28 cellular contexts compared by ENCODE assay signal in the genomic region with DNA sequence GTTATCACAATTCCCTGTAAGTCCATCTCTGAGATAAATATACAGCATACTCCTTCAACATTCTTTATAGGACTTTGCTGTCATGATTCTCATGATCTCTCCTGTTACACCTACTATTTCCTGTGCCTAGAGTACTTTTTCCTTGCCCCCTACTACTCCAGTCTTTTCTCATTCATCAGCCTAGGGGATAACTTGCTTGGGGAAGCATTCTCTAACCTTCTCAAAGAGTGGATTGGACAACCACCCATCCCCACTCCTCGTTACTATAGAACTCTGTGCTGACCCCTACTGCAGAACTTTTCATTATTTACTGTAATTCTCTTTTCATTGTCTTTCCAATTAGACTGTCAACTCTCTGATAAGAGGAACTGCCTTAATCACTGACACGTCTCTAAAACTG. TPM values are rescaled to one million over a fixed set of nuclear protein-coding genes. Genes with fewer than 3 reads are reported as not detected.
"Had no signal": no experiment of that assay in that cellular context is flagged by ENCODE, and none has a peak within 500 bp of the region (broad histone marks: within the 10 kb centered on the region; RNA-seq: fewer than 3 reads in every experiment).

No MANE protein-coding gene starts in this region.

- H3K9me3 Mint-ChIP-seq: dendritic cell treated with granulocyte-macrophage colony-stimulating factor and Interleukin-4, amounts not matched to agents 40 ng/mL and 50 ng/mL, for 4 days; endodermal cell; memory B cell; mesothelial cell of epicardium; naive B cell; nephron; stimulated activated effector memory CD8-positive, alpha-beta T cell treated with anti-CD3 and anti-CD28 coated beads, Interleukin-12 subunit alpha, Interleukin-12 subunit beta, amount 100 ng/mL, for 72 hours had no signal

- H3K27me3 Mint-ChIP-seq: dendritic cell treated with granulocyte-macrophage colony-stimulating factor and Interleukin-4, amounts not matched to agents 40 ng/mL and 50 ng/mL, for 4 days; memory B cell; naive B cell had no signal

- H3K4me1 ChIP-seq: colonic mucosa, gastrocnemius medialis, lower lobe of right lung, prostate gland, sigmoid colon, stomach, thyroid gland, vagina had no signal

- H3K36me3 Mint-ChIP-seq: mesothelial cell of epicardium; naive B cell; stimulated activated effector memory CD8-positive, alpha-beta T cell treated with anti-CD3 and anti-CD28 coated beads, Interleukin-12 subunit alpha, Interleukin-12 subunit beta, amount 100 ng/mL, for 72 hours had no signal

- H3K27me3 ChIP-seq: colonic mucosa, gastrocnemius medialis, sigmoid colon, stomach, thyroid gland, vagina had no signal

- H3K9me3 ChIP-seq: colonic mucosa, gastrocnemius medialis, lower lobe of right lung, mucosa of descending colon, prostate gland, sigmoid colon, stomach, thyroid gland, vagina had no signal

- H3K36me3 ChIP-seq: colonic mucosa, gastrocnemius medialis, lower lobe of right lung, prostate gland, sigmoid colon, stomach, thyroid gland, vagina had no signal

- H3K27ac ChIP-seq: colonic mucosa, epithelial cell of prostate, gastrocnemius medialis, lower lobe of right lung, prostate gland, sigmoid colon, stomach, thyroid gland, vagina had no signal

- H3K4me3 Mint-ChIP-seq: dendritic cell treated with granulocyte-macrophage colony-stimulating factor and Interleukin-4, amounts not matched to agents 40 ng/mL and 50 ng/mL, for 4 days; endodermal cell; memory B cell; mesothelial cell of epicardium; naive B cell; nephron; stimulated activated effector memory CD8-positive, alpha-beta T cell treated with anti-CD3 and anti-CD28 coated beads, Interleukin-12 subunit alpha, Interleukin-12 subunit beta, amount 100 ng/mL, for 72 hours had no signal

- H3K4me1 Mint-ChIP-seq: memory B cell; mesothelial cell of epicardium; naive B cell; nephron; stimulated activated effector memory CD8-positive, alpha-beta T cell treated with anti-CD3 and anti-CD28 coated beads, Interleukin-12 subunit alpha, Interleukin-12 subunit beta, amount 100 ng/mL, for 72 hours had no signal

- H3K27ac Mint-ChIP-seq: dendritic cell treated with granulocyte-macrophage colony-stimulating factor and Interleukin-4, amounts not matched to agents 40 ng/mL and 50 ng/mL, for 4 days; endodermal cell; memory B cell; mesothelial cell of epicardium; naive B cell; nephron; stimulated activated effector memory CD8-positive, alpha-beta T cell treated with anti-CD3 and anti-CD28 coated beads, Interleukin-12 subunit alpha, Interleukin-12 subunit beta, amount 100 ng/mL, for 72 hours had no signal

- DNase-seq: colonic mucosa; effector CD8-positive, alpha-beta T cell; endodermal cell; foreskin fibroblast; gastrocnemius medialis; head of caudate nucleus; left ventricle myocardium superior; lower lobe of right lung; mucosa of descending colon; naive B cell; nucleus accumbens; right cardiac atrium; sigmoid colon; stimulated activated CD4-positive, alpha-beta T cell treated with anti-CD3 and anti-CD28 coated beads, Interleukin-2, amount 100 ng/mL, for 24 hours; stimulated activated CD4-positive, alpha-beta T cell treated with anti-CD3 and anti-CD28 coated beads, Interleukin-4, amount 100 ng/mL, for 24 hours; stimulated activated naive CD4-positive, alpha-beta T cell treated with Interleukin-2 at 50 U/mL for 16 hours; stomach; thyroid gland; trophoblast cell had no signal

- H3K4me3 ChIP-seq: colonic mucosa, gastrocnemius medialis, lower lobe of right lung, mucosa of descending colon, prostate gland, sigmoid colon, stomach, thyroid gland, vagina had no signal

RNA-seq across cellular contexts. Expression of a gene that starts 57.4 kb away (rescaled TPM):
- total RNA-seq: endodermal cell, osteocyte had no signal
